ENCODE assay signal across 1 cellular context in genomic region chr15:78034495-78035191, GRCh38.
TF ChIP-seq lines count a peak whose summit lies in the region.

No MANE protein-coding gene starts in this region.

TF ChIP-seq in HepG2, 621 proteins besides CTCF, POLR2A, EP300 and RAD21 (continued from another document):
- TF ChIP-seq ZNF710 (CRISPR knock-in tag; IDR thresholded peaks at IDR 0.05; ENCODE audit: borderline replicate concordance) (no peak), ZNF816 (CRISPR knock-in tag; IDR thresholded peaks at IDR 0.05; ENCODE audit: borderline replicate concordance) (no peak), EED (CRISPR knock-in tag; IDR thresholded peaks at IDR 0.05) (no peak), ZNF800 (CRISPR knock-in tag; IDR thresholded peaks at IDR 0.05) (no peak), ZNF543 (CRISPR knock-in tag; IDR thresholded peaks at IDR 0.05) (no peak), TFDP1 (CRISPR knock-in tag; IDR thresholded peaks at IDR 0.05; ENCODE audit: borderline replicate concordance) (no peak), SRSF4 (IDR thresholded peaks at IDR 0.05; ENCODE audit: low read depth, low read length, poor library complexity, severe bottlenecking) (no peak), PHF21A (CRISPR knock-in tag; IDR thresholded peaks at IDR 0.05) (no peak), ZNF891 (CRISPR knock-in tag; IDR thresholded peaks at IDR 0.05) (no peak), TFE3 (CRISPR knock-in tag; IDR thresholded peaks at IDR 0.05) (no peak), ZNF331 (CRISPR knock-in tag; IDR thresholded peaks at IDR 0.05) (no peak), NFATC3 (CRISPR knock-in tag; IDR thresholded peaks at IDR 0.05) (no peak), HNF4G (IDR thresholded peaks at IDR 0.05; ENCODE audit: borderline replicate concordance, low read depth, low read length) (no peak), HNF4G (CRISPR knock-in tag; IDR thresholded peaks at IDR 0.05; ENCODE audit: borderline replicate concordance, low read depth) (no peak), ZC3H4 (CRISPR knock-in tag; IDR thresholded peaks at IDR 0.05; ENCODE audit: borderline replicate concordance) (no peak), FOXA3 (CRISPR knock-in tag; IDR thresholded peaks at IDR 0.05) (no peak)
